In the genomic region with DNA sequence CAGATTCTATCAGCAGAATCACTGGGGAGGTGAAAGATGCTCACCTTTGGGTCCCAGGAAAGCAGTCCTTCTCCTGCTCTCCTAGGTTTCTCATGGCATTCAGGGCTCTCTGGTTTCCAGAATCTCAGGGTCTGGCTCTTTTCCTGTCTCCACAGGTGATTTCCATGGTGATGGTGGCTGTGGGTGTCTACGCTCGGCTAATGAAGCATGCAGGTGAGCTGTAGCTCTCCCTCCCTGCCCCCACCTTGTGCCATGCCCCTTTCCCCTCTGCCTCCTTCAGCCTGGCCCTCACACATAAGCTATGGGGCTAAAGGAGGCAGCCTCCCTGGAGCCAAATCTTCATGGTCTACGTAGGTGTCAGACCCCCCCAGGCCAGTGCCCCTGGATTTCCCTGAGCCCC, we compare ENCODE assay signal across 1 cellular context.
TF ChIP-seq lines count a peak whose summit lies in the region.

No MANE protein-coding gene starts in this region.

TF ChIP-seq in GM12878, 131 proteins besides CTCF, POLR2A, EP300 and RAD21 (continued from another document):
- TF ChIP-seq, protein P1, sequence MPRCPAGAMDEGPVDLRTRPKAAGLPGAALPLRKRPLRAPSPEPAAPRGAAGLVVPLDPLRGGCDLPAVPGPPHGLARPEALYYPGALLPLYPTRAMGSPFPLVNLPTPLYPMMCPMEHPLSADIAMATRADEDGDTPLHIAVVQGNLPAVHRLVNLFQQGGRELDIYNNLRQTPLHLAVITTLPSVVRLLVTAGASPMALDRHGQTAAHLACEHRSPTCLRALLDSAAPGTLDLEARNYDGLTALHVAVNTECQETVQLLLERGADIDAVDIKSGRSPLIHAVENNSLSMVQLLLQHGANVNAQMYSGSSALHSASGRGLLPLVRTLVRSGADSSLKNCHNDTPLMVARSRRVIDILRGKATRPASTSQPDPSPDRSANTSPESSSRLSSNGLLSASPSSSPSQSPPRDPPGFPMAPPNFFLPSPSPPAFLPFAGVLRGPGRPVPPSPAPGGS (IDR thresholded peaks at IDR 0.05; ENCODE audit: borderline replicate concordance, insufficient read depth, low read depth, low read length, poor library complexity, severe bottlenecking) = no peak
- TF ChIP-seq RBBP5 (conservative IDR thresholded peaks at IDR 0.05) (no peak), EED (IDR thresholded peaks at IDR 0.05; ENCODE audit: low read depth) (0 out of 2 replicates have a peak, but pooled peaks have one; percentile 31)
- TF ChIP-seq, protein P2, sequence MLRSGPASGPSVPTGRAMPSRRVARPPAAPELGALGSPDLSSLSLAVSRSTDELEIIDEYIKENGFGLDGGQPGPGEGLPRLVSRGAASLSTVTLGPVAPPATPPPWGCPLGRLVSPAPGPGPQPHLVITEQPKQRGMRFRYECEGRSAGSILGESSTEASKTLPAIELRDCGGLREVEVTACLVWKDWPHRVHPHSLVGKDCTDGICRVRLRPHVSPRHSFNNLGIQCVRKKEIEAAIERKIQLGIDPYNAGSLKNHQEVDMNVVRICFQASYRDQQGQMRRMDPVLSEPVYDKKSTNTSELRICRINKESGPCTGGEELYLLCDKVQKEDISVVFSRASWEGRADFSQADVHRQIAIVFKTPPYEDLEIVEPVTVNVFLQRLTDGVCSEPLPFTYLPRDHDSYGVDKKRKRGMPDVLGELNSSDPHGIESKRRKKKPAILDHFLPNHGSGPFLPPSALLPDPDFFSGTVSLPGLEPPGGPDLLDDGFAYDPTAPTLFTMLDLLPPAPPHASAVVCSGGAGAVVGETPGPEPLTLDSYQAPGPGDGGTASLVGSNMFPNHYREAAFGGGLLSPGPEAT (IDR thresholded peaks at IDR 0.05; ENCODE audit: low read depth) = no peak
